ENCODE assay signal across 26 cellular contexts in genomic region chr7:48414005-48414732, GRCh38.
"Had no signal": no experiment of that assay in that cellular context is flagged by ENCODE, and none has a peak within 500 bp of the region (broad histone marks: within the 10 kb centered on the region; RNA-seq: fewer than 3 reads in every experiment).

No MANE protein-coding gene starts in this region.

- H3K9me3 ChIP-seq: esophagus squamous epithelium had no signal

- H3K4me1 ChIP-seq: esophagus squamous epithelium had no signal

- ATAC-seq: activated CD8-positive, alpha-beta T cell treated with anti-CD3 and anti-CD28 coated beads for 36 hours; activated T-cell treated with anti-CD3 and anti-CD28 coated beads, Interleukin-2, amount 50 U/mL, for 4 hours; activated T-helper 17 cell treated with anti-CD3 and anti-CD28 coated beads, Interleukin-2, amount 50 U/mL, for 72 hours had no signal

- H3K27me3 ChIP-seq: brain microvascular endothelial cell, dorsolateral prefrontal cortex, esophagus squamous epithelium had no signal

- H3K4me3 ChIP-seq: coronary artery, dorsolateral prefrontal cortex, esophagus squamous epithelium had no signal

- DNase-seq: activated CD4-positive, alpha-beta T cell treated with anti-CD3 and anti-CD28 coated beads for 1 hour; activated CD4-positive, alpha-beta T cell treated with anti-CD3 and anti-CD28 coated beads for 4 hours; activated CD4-positive, alpha-beta T cell treated with anti-CD3 and anti-CD28 coated beads, Interleukin-2, amount 10 ng/mL, durations not matched to agents 7 days and 5 days; activated CD4-positive, alpha-beta T cell treated with anti-CD3 and anti-CD28 coated beads, Interleukin-2, amount 50 U/mL, for 48 hours; activated CD8-positive, alpha-beta memory T cell treated with anti-CD3 and anti-CD28 coated beads for 24 hours; activated CD8-positive, alpha-beta T cell treated with anti-CD3 and anti-CD28 coated beads for 36 hours; activated effector memory CD4-positive, alpha-beta T cell treated with Interleukin-2 at 50 U/mL for 16 hours; activated gamma-delta T cell treated with Interleukin-2 at 50 U/mL for 16 hours; activated naive CD4-positive, alpha-beta T cell treated with anti-CD3 and anti-CD28 coated beads, Interleukin-2, amount 50 U/mL, for 16 hours; activated naive CD4-positive, alpha-beta T cell treated with Interleukin-2 at 50 U/mL for 16 hours; activated T-cell treated with anti-CD3 and anti-CD28 coated beads, Interleukin-2, amount 50 U/mL, for 4 hours; amniotic stem cell; anterior cingulate cortex; brain microvascular endothelial cell; dorsolateral prefrontal cortex; effector memory CD4-positive, alpha-beta T cell; endodermal cell; erythroblast; esophagus squamous epithelium; head of caudate nucleus; T-helper 2 cell had no signal

- H3K27ac ChIP-seq: brain microvascular endothelial cell, coronary artery, dorsolateral prefrontal cortex, esophagus squamous epithelium had no signal

- FAIRE-seq: astrocyte, bronchial epithelial cell, frontal cortex had no signal

- H3K36me3 ChIP-seq: brain microvascular endothelial cell, esophagus squamous epithelium had no signal
